In the genomic region with DNA sequence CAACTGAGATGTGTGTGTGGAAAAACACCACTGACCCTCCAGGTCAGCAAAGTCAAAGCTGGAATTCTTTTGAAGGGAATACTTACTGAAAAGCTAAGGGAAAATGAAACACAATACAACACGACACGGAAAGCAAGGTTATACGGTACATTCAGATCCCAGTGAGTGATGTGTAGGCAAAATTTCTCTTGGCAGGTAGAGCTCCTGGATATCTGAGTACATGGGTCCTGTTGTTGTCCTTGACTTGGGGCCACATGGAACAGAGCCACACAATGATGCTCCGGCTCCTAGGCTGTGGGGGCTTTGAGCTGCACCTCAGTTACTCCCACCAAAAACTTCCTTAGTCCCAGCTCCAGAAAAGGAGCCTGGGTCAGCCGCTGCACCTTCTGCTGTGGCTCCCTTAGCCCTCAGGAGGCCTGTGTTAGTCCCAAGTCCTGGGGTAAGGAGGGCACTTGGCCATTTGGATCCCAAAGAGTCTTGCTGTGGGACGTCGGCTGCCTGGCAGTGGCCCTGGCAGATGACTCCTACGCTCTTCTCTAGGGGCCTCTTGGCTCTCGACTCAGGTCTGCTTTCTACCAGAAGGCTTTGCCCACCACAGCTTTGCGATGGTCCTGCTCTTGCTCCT, we compare ENCODE assay signal across 20 cellular contexts.
DNase-seq lines count a peak whose midpoint lies in the region; ATAC-seq and TF ChIP-seq lines count a peak whose summit lies in the region.
"Had no signal": no experiment of that assay in that cellular context is flagged by ENCODE, and none has a peak within 500 bp of the region (broad histone marks: within the 10 kb centered on the region; RNA-seq: fewer than 3 reads in every experiment).

No MANE protein-coding gene starts in this region.

- peak overlapping the region in 10 of 12 donors; percentile 4 to 94 (median 64) for H3K27ac ChIP-seq in heart left ventricle
- peak overlapping the region; percentile 19 to 60 for H3K27ac ChIP-seq in aorta (ENCODE audit: low read depth in 1 of 2, low read length in 2 of 2)
- H3K27ac ChIP-seq: KMS-11 had no signal

- intact Hi-C loops in natural killer cell (cut with micrococcal nuclease) (no loop called here), heart left ventricle (cut with DNase I) (no loop called here), posterior vena cava (cut with DNase I) (no loop called here), aorta (cut with DNase I) (loop anchor here in 1 of 2 donors (10.0 kb wide), 1 partner anchor 71 kb away; no protein-coding TSS in a partner anchor)

- H3K27me3 ChIP-seq in heart left ventricle, result peaks cover 0 to 4% (median 0%) of the 10 kb centered on the region in 9 donors
- H3K27me3 ChIP-seq in aorta (ENCODE audit: control insufficient read depth in 1 of 2, insufficient read depth in 2 of 2, low read length in 1 of 2), result no peaks in the 10 kb centered on the region
- H3K27me3 ChIP-seq: BE2C had no signal

- no peak for TF ChIP-seq POLR2A in heart left ventricle (IDR thresholded peaks at IDR 0.05)

- CTCF ChIA-PET in WTC11 (lab: Charles Lee), result interaction anchor here (0.8 to 1.3 kb wide), 4 partner anchors 11 to 460 kb away, joined by 3 to 4 read pairs (median 3); no protein-coding TSS in a partner anchor

- peaks cover 24 to 44% of the 10 kb centered on the region in 2 donors for H3K27me3 Mint-ChIP-seq in natural killer cell treated with Interleukin-12 subunit alpha and Interleukin-12 subunit beta and Interleukin-15 and Interleukin-18, amount 100 ng/mL, for 72 hours
- peaks cover 21 to 22% of the 10 kb centered on the region in 2 donors for H3K27me3 Mint-ChIP-seq in natural killer cell (ENCODE audit: low read depth in 2 of 2)
- H3K27me3 Mint-ChIP-seq in WTC11 (ENCODE audit: low read depth), result no peaks in the 10 kb centered on the region; the same call in 1 of the 2 replicates

- 60 to 68% (median 64%) methylated on average over 8 to 10 of the region's 10 CpGs for WGBS in heart left ventricle, 4 donors
- 28% methylated on average over 10 of the region's 10 CpGs for WGBS in aorta, 2 donors

- H3K4me1 ChIP-seq in heart left ventricle, result peaks cover 0 to 64% (median 37%) of the 10 kb centered on the region in 12 donors
- H3K4me1 ChIP-seq in aorta (ENCODE audit: control insufficient read depth in 1 of 2, insufficient read depth in 2 of 2, low read length in 2 of 2), result peaks cover 0 to 3% of the 10 kb centered on the region in 2 donors
- H3K4me1 ChIP-seq: BE2C, Caco-2, HAP-1 had no signal

- H3K36me3 ChIP-seq in heart left ventricle (peaks cover 0 to 10% (median 0%) of the 10 kb centered on the region in 9 donors), aorta (ENCODE audit: control insufficient read depth in 1 of 2, insufficient read depth in 2 of 2, low read length in 1 of 2) (no peaks in the 10 kb centered on the region)
- H3K36me3 ChIP-seq: BE2C, HAP-1 had no signal

- H3K36me3 Mint-ChIP-seq in natural killer cell treated with Interleukin-12 subunit alpha and Interleukin-12 subunit beta and Interleukin-15 and Interleukin-18, amount 100 ng/mL, for 72 hours, result no peaks in the 10 kb centered on the region
- H3K36me3 Mint-ChIP-seq in natural killer cell (no peaks in the 10 kb centered on the region), WTC11 (0 out of 2 replicates have a peak, but pooled peaks cover 3% of the 10 kb centered on the region)

- H3K4me3 ChIP-seq in heart left ventricle (no peak overlapping the region), aorta (ENCODE audit: low read length in 2 of 2) (no peak overlapping the region)
- H3K4me3 ChIP-seq: HAP-1 had no signal

- ATAC-seq in natural killer cell treated with Interleukin-12 subunit alpha and Interleukin-12 subunit beta and Interleukin-15 and Interleukin-18, amount 100 ng/mL, for 72 hours, result no peak
- ATAC-seq in natural killer cell, result no peak
- peak; percentile 18 to 34 (median 28) for ATAC-seq in heart left ventricle
- no peak for ATAC-seq in aorta (ENCODE audit: low FRiP score)
- ATAC-seq in GM21737 (IDR thresholded peaks at IDR 0.05; ENCODE audit: unreplicated experiment), result no peak
- no peak for ATAC-seq in WTC11

- no peaks in the 10 kb centered on the region for H3K9me3 Mint-ChIP-seq in natural killer cell treated with Interleukin-12 subunit alpha and Interleukin-12 subunit beta and Interleukin-15 and Interleukin-18, amount 100 ng/mL, for 72 hours
- H3K9me3 Mint-ChIP-seq in natural killer cell, result no peaks in the 10 kb centered on the region
- peaks cover 17% of the 10 kb centered on the region for H3K9me3 Mint-ChIP-seq in WTC11

- H3K27ac Mint-ChIP-seq in natural killer cell treated with Interleukin-12 subunit alpha and Interleukin-12 subunit beta and Interleukin-15 and Interleukin-18, amount 100 ng/mL, for 72 hours, result no peak overlapping the region
- H3K27ac Mint-ChIP-seq in natural killer cell (no peak overlapping the region), WTC11 (no peak overlapping the region)
- H3K27ac Mint-ChIP-seq: CD4-positive, alpha-beta T cell had no signal

- POLR2A ChIA-PET in WTC11 (lab: Charles Lee), result no interaction called here

- no peak overlapping the region for H3K4me3 Mint-ChIP-seq in natural killer cell treated with Interleukin-12 subunit alpha and Interleukin-12 subunit beta and Interleukin-15 and Interleukin-18, amount 100 ng/mL, for 72 hours
- H3K4me3 Mint-ChIP-seq in natural killer cell, result no peak overlapping the region
- H3K4me3 Mint-ChIP-seq in WTC11, result no peak overlapping the region
- H3K4me3 Mint-ChIP-seq: CD4-positive, alpha-beta T cell had no signal

- H3K9me3 ChIP-seq in heart left ventricle (peaks cover 0 to 4% (median 0%) of the 10 kb centered on the region in 12 donors), aorta (ENCODE audit: control insufficient read depth, low read length) (no peaks in the 10 kb centered on the region)
- H3K9me3 ChIP-seq: BE2C had no signal

- DNase-seq in natural killer cell treated with Interleukin-12 subunit alpha and Interleukin-12 subunit beta and Interleukin-15 and Interleukin-18, amount 100 ng/mL, for 72 hours (ENCODE audit: low spot score), result peak; percentile 25
- DNase-seq in natural killer cell (no peak), heart left ventricle (peak in 1 of 5 donors; percentile 19), posterior vena cava (ENCODE audit: low spot score) (peak; percentile 59), aorta (peak in 1 of 2 donors; percentile 71), WTC11 (ENCODE audit: low spot score) (no peak)
- DNase-seq in activated effector memory CD4-positive, alpha-beta T cell treated with anti-CD3 and anti-CD28 coated beads, Interleukin-2, amount 50 U/mL, for 16 hours, result no peak
- DNase-seq: 8988T; BE2C; Caco-2; CD4-positive, alpha-beta T cell; GDM1; MV-4-11; NCI-H1694 treated with DMSO at 0.1 percent for 48 hours; NCI-H2107; NCI-H510A; NCI-H82 had no signal

- no peaks in the 10 kb centered on the region for H3K4me1 Mint-ChIP-seq in natural killer cell treated with Interleukin-12 subunit alpha and Interleukin-12 subunit beta and Interleukin-15 and Interleukin-18, amount 100 ng/mL, for 72 hours (ENCODE audit: low read depth in 2 of 2)
- no peaks in the 10 kb centered on the region for H3K4me1 Mint-ChIP-seq in natural killer cell
- H3K4me1 Mint-ChIP-seq in WTC11, result peaks cover 10% of the 10 kb centered on the region; the same call in 1 of the 2 replicates

- TF ChIP-seq CTCF in natural killer cell (IDR thresholded peaks at IDR 0.05) (no peak), heart left ventricle (IDR thresholded peaks at IDR 0.05) (no peak), WTC11 (IDR thresholded peaks at IDR 0.05) (no peak)

TF ChIP-seq in WTC11, 78 proteins besides CTCF, POLR2A, EP300 and RAD21:
- TF ChIP-seq FOXP4 (CRISPR knock-in tag; IDR thresholded peaks at IDR 0.05) (no peak), ZNF263 (CRISPR knock-in tag; IDR thresholded peaks at IDR 0.05; ENCODE audit: low read depth) (no peak)

Comparison
In these comparisons a context has a peak if more than half of its experiments do, and no peak if none do; other contexts are left out.
1. DNase-seq: peak in natural killer cell treated with Interleukin-12 subunit alpha and Interleukin-12 subunit beta and Interleukin-15 and Interleukin-18, amount 100 ng/mL, for 72 hours (single experiment) and posterior vena cava (single experiment); none in natural killer cell (single experiment), activated effector memory CD4-positive, alpha-beta T cell treated with anti-CD3 and anti-CD28 coated beads, Interleukin-2, amount 50 U/mL, for 16 hours (single experiment) and WTC11 (single experiment).
2. ATAC-seq: peak in heart left ventricle (4 of 4); none in natural killer cell treated with Interleukin-12 subunit alpha and Interleukin-12 subunit beta and Interleukin-15 and Interleukin-18, amount 100 ng/mL, for 72 hours (0 of 2), natural killer cell (0 of 3), aorta (single experiment), GM21737 (single experiment) and WTC11 (single experiment).